18 cellular contexts compared by ENCODE assay signal in the genomic region with DNA sequence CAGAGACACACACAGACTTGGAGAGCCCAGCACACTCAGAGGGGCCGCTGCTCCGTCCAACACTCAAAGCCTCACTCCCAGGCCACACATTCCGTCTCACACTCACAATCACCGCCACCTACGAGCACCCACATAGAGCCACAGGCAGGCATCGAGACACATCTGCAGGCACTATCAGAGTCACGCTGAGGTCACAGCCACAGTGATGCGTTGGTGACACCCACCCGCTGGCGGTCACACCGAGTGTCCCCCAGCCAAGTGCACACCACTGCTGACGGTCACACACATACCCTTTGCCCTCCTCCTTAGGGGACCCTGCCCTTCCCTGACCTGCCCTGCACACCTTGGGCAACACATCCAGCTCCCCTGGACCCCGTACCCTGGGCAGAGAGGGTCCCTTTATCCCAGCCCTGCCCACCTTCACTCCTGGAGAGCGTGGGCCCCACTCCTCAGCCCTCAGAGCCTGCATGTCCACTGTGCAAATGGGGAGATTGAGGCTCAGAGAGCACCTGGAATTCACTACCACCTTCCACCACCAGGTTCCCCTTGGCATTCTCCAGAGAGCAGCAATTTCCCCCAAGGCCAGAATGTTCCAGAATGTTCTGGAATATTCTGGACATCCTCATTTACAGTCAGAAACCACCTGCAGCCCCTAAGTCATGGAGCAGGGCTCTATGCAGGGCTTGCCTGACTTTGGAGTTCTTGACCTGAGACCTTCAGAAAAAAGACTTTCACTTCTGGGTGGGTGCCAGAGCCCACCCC. TPM values are rescaled to one million over a fixed set of nuclear protein-coding genes. Genes with fewer than 3 reads are reported as not detected.
DNase-seq lines count a peak whose midpoint lies in the region; ATAC-seq, FAIRE-seq and TF ChIP-seq lines count a peak whose summit lies in the region.
"Had no signal": no experiment of that assay in that cellular context is flagged by ENCODE, and none has a peak within 500 bp of the region (broad histone marks: within the 10 kb centered on the region; RNA-seq: fewer than 3 reads in every experiment).

No MANE protein-coding gene starts in this region.

- H4K20me1 ChIP-seq in H9 (ENCODE audit: control insufficient read depth, insufficient read depth, insufficient read length) (no peaks in the 10 kb centered on the region), GM12878 (ENCODE audit: control insufficient read depth, insufficient read depth) (no peaks in the 10 kb centered on the region)

- no peak overlapping the region for H3K9ac ChIP-seq in H9 (ENCODE audit: extremely low read depth, insufficient read length, low read length)
- H3K9ac ChIP-seq in GM12878 (ENCODE audit: control insufficient read depth, insufficient read depth, low read length): no peak overlapping the region

- no peaks in the 10 kb centered on the region for H3K36me3 Mint-ChIP-seq in H9 (ENCODE audit: insufficient read depth in 1 of 3, low read depth in 3 of 3)
- H3K36me3 Mint-ChIP-seq in natural killer cell treated with Interleukin-12 subunit alpha and Interleukin-12 subunit beta and Interleukin-15 and Interleukin-18, amount 100 ng/mL, for 72 hours: no peaks in the 10 kb centered on the region
- H3K36me3 Mint-ChIP-seq: activated naive CD8-positive, alpha-beta T cell; CD8-positive, alpha-beta memory T cell had no signal

- H3K4me3 Mint-ChIP-seq in H9: no peak overlapping the region
- no peak overlapping the region for H3K4me3 Mint-ChIP-seq in natural killer cell treated with Interleukin-12 subunit alpha and Interleukin-12 subunit beta and Interleukin-15 and Interleukin-18, amount 100 ng/mL, for 72 hours
- H3K4me3 Mint-ChIP-seq: activated CD8-positive, alpha-beta T cell treated with anti-CD3 and anti-CD28 coated beads, Interleukin-2, amount 10 ng/mL, durations not matched to agents 7 days and 5 days; activated naive CD8-positive, alpha-beta T cell; CD8-positive, alpha-beta memory T cell; dendritic cell treated with granulocyte-macrophage colony-stimulating factor and Interleukin-4, amounts not matched to agents 40 ng/mL and 50 ng/mL, for 4 days; T-helper 2 cell treated with Interferon-gamma antibody and Interleukin-4, amounts not matched to agents 5 μg/mL and 100 μg/mL, for 36 hours had no signal

- H2AK5ac ChIP-seq in H9 (ENCODE audit: insufficient read length, low read length): no peak overlapping the region

- H2BK15ac ChIP-seq in H9 (ENCODE audit: low read depth, low read length): no peak overlapping the region

- no peak overlapping the region for H2BK20ac ChIP-seq in H9 (ENCODE audit: low read depth, low read length, poor library complexity, severe bottlenecking)

- ATAC-seq in GM12878 (no peak), HG02884 (IDR thresholded peaks at IDR 0.05; ENCODE audit: unreplicated experiment) (no peak)
- ATAC-seq in natural killer cell treated with Interleukin-12 subunit alpha and Interleukin-12 subunit beta and Interleukin-15 and Interleukin-18, amount 100 ng/mL, for 72 hours: peak; percentile 21 to 66
- ATAC-seq: activated CD8-positive, alpha-beta T cell treated with anti-CD3 and anti-CD28 coated beads, Interleukin-2, amount 10 ng/mL, durations not matched to agents 7 days and 5 days had no signal

- no peak overlapping the region for H4K8ac ChIP-seq in H9 (replicated peaks; ENCODE audit: insufficient read length, low read depth, low read length)

- H2BK12ac ChIP-seq in H9 (ENCODE audit: insufficient read length, low read depth, low read length): no peak overlapping the region

- BruUV-seq in GM12878 (replicated peaks; lab: Mats Ljungman, UMichigan): no TSS peak

- POLR2A ChIA-PET in GM12878 (lab: Charles Lee): no interaction called here

- no CpG with 5 or more reads among the region's 14 CpGs for WGBS in H9 (ENCODE audit: extremely low coverage, insufficient read length, low lambda C conversion rate)
- 24% methylated on average over 14 of the region's 14 CpGs for WGBS in GM12878 (ENCODE audit: insufficient coverage, insufficient replicate concordance, low lambda C conversion rate, missing lambda C conversion rate)

- DNase-seq in H9 (no peak), GM12878 (ENCODE audit: low read depth, low spot score) (no peak), G401 (ENCODE audit: low spot score) (no peak), amygdala (lab: John Stamatoyannopoulos, UW) (no peak)
- no peak for DNase-seq in natural killer cell treated with Interleukin-12 subunit alpha and Interleukin-12 subunit beta and Interleukin-15 and Interleukin-18, amount 100 ng/mL, for 72 hours (ENCODE audit: low spot score)
- DNase-seq: activated CD8-positive, alpha-beta T cell treated with anti-CD3 and anti-CD28 coated beads, Interleukin-2, amount 10 ng/mL, durations not matched to agents 7 days and 5 days; CD8-positive, alpha-beta memory T cell; NCI-H1105 treated with DMSO at 0.1 percent for 48 hours; occipital lobe; stimulated activated CD4-positive, alpha-beta T cell treated with anti-CD3 and anti-CD28 coated beads, Interleukin-15, amount 100 ng/mL, for 24 hours had no signal

- no peak overlapping the region for H3K14ac ChIP-seq in H9 (ENCODE audit: insufficient read depth, low read length)

- no peak for TF ChIP-seq EP300 in GM12878 (IDR thresholded peaks at IDR 0.05; ENCODE audit: borderline replicate concordance in 1 of 2, control insufficient read depth in 1 of 2, low read depth in 2 of 2, low read length in 2 of 2)

- no peak overlapping the region for H4K91ac ChIP-seq in H9 (ENCODE audit: insufficient read length, low read depth, low read length)

- no peaks in the 10 kb centered on the region for H3K9me3 ChIP-seq in H9 (ENCODE audit: control insufficient read depth, low read depth, low read length)
- no peaks in the 10 kb centered on the region for H3K9me3 ChIP-seq in GM12878 (replicated peaks; ENCODE audit: control insufficient read depth, insufficient read depth, low read length)

- H2AFZ ChIP-seq in H9 (ENCODE audit: low read length): no peak overlapping the region
- no peak overlapping the region for H2AFZ ChIP-seq in GM12878 (ENCODE audit: control insufficient read depth, low read depth, low read length)

- no peaks in the 10 kb centered on the region for H3K79me2 ChIP-seq in H9 (ENCODE audit: insufficient read depth, low read length)
- no peaks in the 10 kb centered on the region for H3K79me2 ChIP-seq in GM12878 (ENCODE audit: control insufficient read depth, insufficient read depth, low read length)

- no peak overlapping the region for H3K23ac ChIP-seq in H9 (ENCODE audit: insufficient read length, low read depth, low read length)

- TF ChIP-seq POLR2A in GM12878 (IDR thresholded peaks at IDR 0.05; ENCODE audit: low read depth, low read length): no peak

- TF ChIP-seq RAD21 in GM12878 (IDR thresholded peaks at IDR 0.05; ENCODE audit: insufficient read depth, low read depth, low read length): no peak

- no peak overlapping the region for H2BK5ac ChIP-seq in H9 (ENCODE audit: insufficient read length, low read length)

- H3K9me3 Mint-ChIP-seq in H9: no peaks in the 10 kb centered on the region
- no peaks in the 10 kb centered on the region for H3K9me3 Mint-ChIP-seq in natural killer cell treated with Interleukin-12 subunit alpha and Interleukin-12 subunit beta and Interleukin-15 and Interleukin-18, amount 100 ng/mL, for 72 hours
- H3K9me3 Mint-ChIP-seq: CD8-positive, alpha-beta memory T cell; dendritic cell treated with granulocyte-macrophage colony-stimulating factor and Interleukin-4, amounts not matched to agents 40 ng/mL and 50 ng/mL, for 4 days; T-helper 2 cell treated with Interferon-gamma antibody and Interleukin-4, amounts not matched to agents 5 μg/mL and 100 μg/mL, for 36 hours had no signal

- SMC1A ChIA-PET in GM12878 (lab: Charles Lee; ENCODE audit: uncharacterized antibody, unreplicated experiment): no interaction called here

- peaks cover 31% of the 10 kb centered on the region for H3K27me3 Mint-ChIP-seq in H9 (ENCODE audit: low read depth)
- no peaks in the 10 kb centered on the region for H3K27me3 Mint-ChIP-seq in natural killer cell treated with Interleukin-12 subunit alpha and Interleukin-12 subunit beta and Interleukin-15 and Interleukin-18, amount 100 ng/mL, for 72 hours
- H3K27me3 Mint-ChIP-seq: activated naive CD8-positive, alpha-beta T cell had no signal

- H3K27me3 ChIP-seq in H9 (ENCODE audit: insufficient read depth, low read length) (no peaks in the 10 kb centered on the region), GM12878 (replicated peaks in 1 of 2; ENCODE audit: control insufficient read depth in 2 of 2, insufficient read depth in 2 of 2, low read length in 1 of 2) (no peaks in the 10 kb centered on the region; a peak in 1 of 4 replicates)

- H3K4me2 ChIP-seq in H9 (ENCODE audit: insufficient read depth, insufficient read length, low read length): no peak overlapping the region
- H3K4me2 ChIP-seq in GM12878 (ENCODE audit: control insufficient read depth, insufficient read depth): no peak overlapping the region

- in situ Hi-C loops in GM12878 (cut with MboI): no loop called here
- in situ Hi-C loops in G401 (cut with HindIII; ENCODE audit: low sequenced_read_pairs): no loop called here

- TF ChIP-seq CTCF in H9 (conservative IDR thresholded peaks at IDR 0.05): peak; percentile 43; the same call in 2 of the 3 replicates
- TF ChIP-seq CTCF in GM12878 (IDR thresholded peaks at IDR 0.05 in 2 of 3, conservative IDR thresholded peaks at IDR 0.05 in 1 of 3; ENCODE audit: control insufficient read depth in 2 of 3, extremely low read depth in 1 of 3, insufficient read depth in 1 of 3, low read depth in 3 of 3, low read length in 3 of 3): no peak

- H3K27ac Mint-ChIP-seq in H9: peak overlapping the region in 1 of 3 experiments; percentile 86; a peak in 1 of 7 replicates
- H3K27ac Mint-ChIP-seq in natural killer cell treated with Interleukin-12 subunit alpha and Interleukin-12 subunit beta and Interleukin-15 and Interleukin-18, amount 100 ng/mL, for 72 hours: peak overlapping the region in 1 of 2 donors; percentile 45
- H3K27ac Mint-ChIP-seq: activated CD8-positive, alpha-beta T cell treated with anti-CD3 and anti-CD28 coated beads, Interleukin-2, amount 10 ng/mL, durations not matched to agents 7 days and 5 days; activated naive CD8-positive, alpha-beta T cell; dendritic cell treated with granulocyte-macrophage colony-stimulating factor and Interleukin-4, amounts not matched to agents 40 ng/mL and 50 ng/mL, for 4 days; T-helper 2 cell treated with Interferon-gamma antibody and Interleukin-4, amounts not matched to agents 5 μg/mL and 100 μg/mL, for 36 hours had no signal

- CTCF ChIA-PET in GM12878 (lab: Yijun Ruan, JAX): no interaction called here

- H3K4me1 ChIP-seq in H9 (ENCODE audit: insufficient read depth, low read length) (no peaks in the 10 kb centered on the region), GM12878 (ENCODE audit: control insufficient read depth, insufficient read depth, low read length) (no peaks in the 10 kb centered on the region)

- H3K56ac ChIP-seq in H9 (ENCODE audit: insufficient read length, low read depth, low read length): no peak overlapping the region

- no peak overlapping the region for H4K5ac ChIP-seq in H9 (ENCODE audit: insufficient read length, low read depth, low read length)

- H3K4me1 Mint-ChIP-seq in H9: no peaks in the 10 kb centered on the region; a peak in 1 of 4 replicates
- peaks cover 6 to 17% of the 10 kb centered on the region in 2 donors for H3K4me1 Mint-ChIP-seq in natural killer cell treated with Interleukin-12 subunit alpha and Interleukin-12 subunit beta and Interleukin-15 and Interleukin-18, amount 100 ng/mL, for 72 hours (ENCODE audit: low read depth in 2 of 2)
- H3K4me1 Mint-ChIP-seq: CD8-positive, alpha-beta memory T cell had no signal

- RAD21 ChIA-PET in GM12878 (lab: Charles Lee; ENCODE audit: unreplicated experiment): no interaction called here

- no peak overlapping the region for H3K27ac ChIP-seq in H9 (ENCODE audit: insufficient read length, low read depth, low read length)
- no peak overlapping the region for H3K27ac ChIP-seq in GM12878 (ENCODE audit: control insufficient read depth, insufficient read depth)

- no peak for FAIRE-seq in GM12878 (lab: Jason Lieb, UNC)
- FAIRE-seq: frontal cortex, RCC 7860 had no signal

- no peak overlapping the region for H3T11ph ChIP-seq in H9 (ENCODE audit: low read length)

- no peak overlapping the region for H3K18ac ChIP-seq in H9 (ENCODE audit: insufficient read length, low read depth, low read length)

- H3K23me2 ChIP-seq in H9 (ENCODE audit: insufficient read length, low read depth, low read length, poor library complexity, severe bottlenecking): no peaks in the 10 kb centered on the region

- H3K4me3 ChIP-seq in GM12878: no peak overlapping the region

- H3K4ac ChIP-seq in H9 (ENCODE audit: low read depth, low read length): no peak overlapping the region

- no peaks in the 10 kb centered on the region for H3K79me1 ChIP-seq in H9 (ENCODE audit: insufficient read depth, low read depth, low read length, poor library complexity, severe bottlenecking)

- no peak overlapping the region for H2BK120ac ChIP-seq in H9 (ENCODE audit: low read depth, low read length, poor library complexity, severe bottlenecking)

- intact Hi-C loops in GM12878 (cut with micrococcal nuclease; ENCODE audit: unreplicated experiment): no loop called here

- no peaks in the 10 kb centered on the region for H3K36me3 ChIP-seq in GM12878 (ENCODE audit: control insufficient read depth in 2 of 2, insufficient read depth in 2 of 2, low read length in 1 of 2)

RNA-seq across cellular contexts. Expression of a gene that starts 5.4 kb away (rescaled TPM):
- total RNA-seq in H9 (2021): not detected in 2 replicates
- 1.1 TPM in 2 replicates for total RNA-seq in GM12878 (2013; cell fraction: nucleolus; rRNA removed)
- not detected in 2 replicates for total RNA-seq in GM12878 (2014; rRNA removed)
- total RNA-seq in GM12878 (2014; rRNA removed; fragmentation: Illumina TruSeq; extraction: Trizol): not detected in 2 replicates
- not detected in 2 replicates for total RNA-seq in GM12878 (2021)
- not detected for polyA plus RNA-seq in GM12878 (2011; ENCODE audit: low read depth)
- not detected in 2 replicates for polyA plus RNA-seq in GM12878 (2011; rRNA removed)
- not detected in 2 replicates for polyA plus RNA-seq in GM12878 (2011; cell fraction: cytosol; rRNA removed)
- not detected in 2 replicates for polyA plus RNA-seq in GM12878 (2011; cell fraction: nucleus; rRNA removed)
- 0.07 TPM in 1 of 2 replicates, not detected in the other for polyA plus RNA-seq in GM12878 (2012)
- not detected in 2 replicates for polyA plus RNA-seq in GM12878 (2014; fragmentation: Illumina TruSeq; extraction: Trizol)
- not detected for polyA plus RNA-seq in GM12878 (2014; fragmentation: Nextera tagmentation; extraction: Ambion mirVana)
- polyA plus RNA-seq in GM12878 (2014; rRNA removed): not detected in 2 replicates
- polyA plus RNA-seq in GM12878 (2016; fragmentation: Nextera tagmentation; extraction: Ambion mirVana): not detected
- polyA minus RNA-seq in GM12878 (2011; rRNA and poly(A)+ RNA removed): not detected in 2 replicates
- not detected in 2 replicates for polyA minus RNA-seq in GM12878 (2011; cell fraction: cytosol; rRNA and poly(A)+ RNA removed)
- polyA minus RNA-seq in GM12878 (2011; cell fraction: nucleus; rRNA and poly(A)+ RNA removed): 0.12 TPM in 1 of 2 replicates, not detected in the other
- total RNA-seq in natural killer cell treated with Interleukin-12 subunit alpha and Interleukin-12 subunit beta and Interleukin-15 and Interleukin-18, amount 100 ng/mL, for 72 hours: not detected
- not detected in 2 replicates for total RNA-seq in G401 (2014; rRNA removed; shearing (Covaris generic))
- total RNA-seq: activated CD8-positive, alpha-beta T cell treated with anti-CD3 and anti-CD28 coated beads, Interleukin-2, amount 10 ng/mL, durations not matched to agents 7 days and 5 days; CD8-positive, alpha-beta memory T cell; frontal cortex; HT-29; NCI-H460; occipital lobe had no signal
- polyA plus RNA-seq: CD8-positive, alpha-beta memory T cell had no signal

RNA-seq across cellular contexts. Expression of a gene that starts 13.7 kb away (rescaled TPM):
- total RNA-seq in H9 (2021) (not detected in 2 replicates), GM12878 (2014; rRNA removed) (not detected in 2 replicates), GM12878 (2014; rRNA removed; fragmentation: Illumina TruSeq; extraction: Trizol) (not detected in 2 replicates), GM12878 (2021) (0.31 TPM in 1 of 2 replicates, not detected in the other)
- 0.33 TPM in 1 of 2 replicates, not detected in the other for total RNA-seq in GM12878 (2013; cell fraction: nucleolus; rRNA removed)
- not detected for polyA plus RNA-seq in GM12878 (2011; ENCODE audit: low read depth)
- polyA plus RNA-seq in GM12878 (2011; rRNA removed) (not detected in 2 replicates), GM12878 (2014; fragmentation: Illumina TruSeq; extraction: Trizol) (0.07 TPM in 1 of 2 replicates, not detected in the other), GM12878 (2014; fragmentation: Nextera tagmentation; extraction: Ambion mirVana) (not detected), GM12878 (2014; rRNA removed) (0.04 and 0.10 TPM in 2 replicates), GM12878 (2016; fragmentation: Nextera tagmentation; extraction: Ambion mirVana) (not detected)
- 0.16 TPM in 1 of 2 replicates, not detected in the other for polyA plus RNA-seq in GM12878 (2011; cell fraction: cytosol; rRNA removed)
- 0.34 TPM in 1 of 2 replicates, not detected in the other for polyA plus RNA-seq in GM12878 (2011; cell fraction: nucleus; rRNA removed)
- polyA plus RNA-seq in GM12878 (2012): 0.38 and 0.47 TPM in 2 replicates
- not detected in 2 replicates for polyA minus RNA-seq in GM12878 (2011; rRNA and poly(A)+ RNA removed)
- polyA minus RNA-seq in GM12878 (2011; cell fraction: cytosol; rRNA and poly(A)+ RNA removed): not detected in 2 replicates
- not detected in 2 replicates for polyA minus RNA-seq in GM12878 (2011; cell fraction: nucleus; rRNA and poly(A)+ RNA removed)
- not detected for total RNA-seq in natural killer cell treated with Interleukin-12 subunit alpha and Interleukin-12 subunit beta and Interleukin-15 and Interleukin-18, amount 100 ng/mL, for 72 hours
- total RNA-seq in G401 (2014; rRNA removed; shearing (Covaris generic)): not detected in 2 replicates
- total RNA-seq: activated CD8-positive, alpha-beta T cell treated with anti-CD3 and anti-CD28 coated beads, Interleukin-2, amount 10 ng/mL, durations not matched to agents 7 days and 5 days; CD8-positive, alpha-beta memory T cell; frontal cortex; NCI-H460; occipital lobe had no signal
- polyA plus RNA-seq: CD8-positive, alpha-beta memory T cell had no signal

RNA-seq across cellular contexts. Expression of a gene that starts 25.4 kb away (rescaled TPM):
- total RNA-seq in H9 (2021) (0.13 TPM in 1 of 2 replicates, not detected in the other), GM12878 (2014; rRNA removed) (not detected in 2 replicates), GM12878 (2014; rRNA removed; fragmentation: Illumina TruSeq; extraction: Trizol) (not detected in 2 replicates), GM12878 (2021) (not detected in 2 replicates)
- total RNA-seq in GM12878 (2013; cell fraction: nucleolus; rRNA removed): 0.39 and 0.42 TPM in 2 replicates
- polyA plus RNA-seq in GM12878 (2011; ENCODE audit: low read depth): not detected
- polyA plus RNA-seq in GM12878 (2011; rRNA removed) (not detected in 2 replicates), GM12878 (2014; fragmentation: Illumina TruSeq; extraction: Trizol) (not detected in 2 replicates), GM12878 (2014; fragmentation: Nextera tagmentation; extraction: Ambion mirVana) (not detected), GM12878 (2014; rRNA removed) (not detected in 2 replicates), GM12878 (2016; fragmentation: Nextera tagmentation; extraction: Ambion mirVana) (not detected)
- polyA plus RNA-seq in GM12878 (2011; cell fraction: cytosol; rRNA removed): not detected in 2 replicates
- polyA plus RNA-seq in GM12878 (2011; cell fraction: nucleus; rRNA removed): not detected in 2 replicates
- polyA plus RNA-seq in GM12878 (2012): not detected in 2 replicates
- not detected in 2 replicates for polyA minus RNA-seq in GM12878 (2011; rRNA and poly(A)+ RNA removed)
- polyA minus RNA-seq in GM12878 (2011; cell fraction: cytosol; rRNA and poly(A)+ RNA removed): not detected in 2 replicates
- polyA minus RNA-seq in GM12878 (2011; cell fraction: nucleus; rRNA and poly(A)+ RNA removed): not detected in 2 replicates
- total RNA-seq in natural killer cell treated with Interleukin-12 subunit alpha and Interleukin-12 subunit beta and Interleukin-15 and Interleukin-18, amount 100 ng/mL, for 72 hours: not detected
- total RNA-seq in G401 (2014; rRNA removed; shearing (Covaris generic)): not detected in 2 replicates
- total RNA-seq: CD8-positive, alpha-beta memory T cell; frontal cortex; HT-29; NCI-H460; occipital lobe had no signal
- polyA plus RNA-seq: CD8-positive, alpha-beta memory T cell had no signal

RNA-seq across cellular contexts. Expression of a gene that starts 38.7 kb away (rescaled TPM):
- total RNA-seq in H9 (2021) (282 TPM in 2 replicates), GM12878 (2014; rRNA removed) (326 and 388 TPM in 2 replicates), GM12878 (2014; rRNA removed; fragmentation: Illumina TruSeq; extraction: Trizol) (164 and 181 TPM in 2 replicates), GM12878 (2021) (306 and 309 TPM in 2 replicates)
- total RNA-seq in GM12878 (2013; cell fraction: nucleolus; rRNA removed): 35.6 and 42.7 TPM in 2 replicates
- polyA plus RNA-seq in GM12878 (2011; ENCODE audit: low read depth): 166 TPM
- polyA plus RNA-seq in GM12878 (2011; rRNA removed) (24.8 and 108 TPM in 2 replicates), GM12878 (2014; fragmentation: Illumina TruSeq; extraction: Trizol) (24.2 and 170 TPM in 2 replicates), GM12878 (2014; fragmentation: Nextera tagmentation; extraction: Ambion mirVana) (100 to 1,000 TPM; 239 to 270 TPM), GM12878 (2014; rRNA removed) (343 and 398 TPM in 2 replicates), GM12878 (2016; fragmentation: Nextera tagmentation; extraction: Ambion mirVana) (100 to 1,000 TPM; 596 to 600 TPM)
- polyA plus RNA-seq in GM12878 (2011; cell fraction: cytosol; rRNA removed): 447 and 630 TPM in 2 replicates
- 193 and 244 TPM in 2 replicates for polyA plus RNA-seq in GM12878 (2011; cell fraction: nucleus; rRNA removed)
- polyA plus RNA-seq in GM12878 (2012): 189 and 285 TPM in 2 replicates
- 22.4 and 50.2 TPM in 2 replicates for polyA minus RNA-seq in GM12878 (2011; rRNA and poly(A)+ RNA removed)
- 18.2 and 24.5 TPM in 2 replicates for polyA minus RNA-seq in GM12878 (2011; cell fraction: cytosol; rRNA and poly(A)+ RNA removed)
- 7.6 and 15.5 TPM in 2 replicates for polyA minus RNA-seq in GM12878 (2011; cell fraction: nucleus; rRNA and poly(A)+ RNA removed)
- total RNA-seq in natural killer cell treated with Interleukin-12 subunit alpha and Interleukin-12 subunit beta and Interleukin-15 and Interleukin-18, amount 100 ng/mL, for 72 hours: 100 to 1,000 TPM; 170 to 189 TPM
- total RNA-seq in G401 (2014; rRNA removed; shearing (Covaris generic)): 430 and 662 TPM in 2 replicates

RNA-seq across cellular contexts. Expression of a gene that starts 39.8 kb away (rescaled TPM):
- total RNA-seq in H9 (2021) (1.9 and 2.2 TPM in 2 replicates), GM12878 (2014; rRNA removed) (5.8 and 6.5 TPM in 2 replicates), GM12878 (2014; rRNA removed; fragmentation: Illumina TruSeq; extraction: Trizol) (2.8 and 2.9 TPM in 2 replicates), GM12878 (2021) (3.2 and 3.7 TPM in 2 replicates)
- total RNA-seq in GM12878 (2013; cell fraction: nucleolus; rRNA removed): 10.6 and 12.7 TPM in 2 replicates
- 1.4 TPM for polyA plus RNA-seq in GM12878 (2011; ENCODE audit: low read depth)
- polyA plus RNA-seq in GM12878 (2011; rRNA removed) (1.3 and 1.4 TPM in 2 replicates), GM12878 (2014; fragmentation: Illumina TruSeq; extraction: Trizol) (1.1 and 2.0 TPM in 2 replicates), GM12878 (2014; fragmentation: Nextera tagmentation; extraction: Ambion mirVana) (under 1 TPM; 0.18 to 0.27 TPM), GM12878 (2014; rRNA removed) (6.8 and 7.3 TPM in 2 replicates), GM12878 (2016; fragmentation: Nextera tagmentation; extraction: Ambion mirVana) (1 to 10 TPM; 1.5 to 1.6 TPM)
- polyA plus RNA-seq in GM12878 (2011; cell fraction: cytosol; rRNA removed): 2.6 and 3.9 TPM in 2 replicates
- polyA plus RNA-seq in GM12878 (2011; cell fraction: nucleus; rRNA removed): 5.1 and 6.5 TPM in 2 replicates
- polyA plus RNA-seq in GM12878 (2012): 2.6 and 3.0 TPM in 2 replicates
- polyA minus RNA-seq in GM12878 (2011; rRNA and poly(A)+ RNA removed): 0.59 and 1.3 TPM in 2 replicates
- polyA minus RNA-seq in GM12878 (2011; cell fraction: cytosol; rRNA and poly(A)+ RNA removed): 1.0 and 1.1 TPM in 2 replicates
- 1.2 and 2.2 TPM in 2 replicates for polyA minus RNA-seq in GM12878 (2011; cell fraction: nucleus; rRNA and poly(A)+ RNA removed)
- total RNA-seq in natural killer cell treated with Interleukin-12 subunit alpha and Interleukin-12 subunit beta and Interleukin-15 and Interleukin-18, amount 100 ng/mL, for 72 hours: 1 to 10 TPM; 4.4 to 6.7 TPM
- total RNA-seq in G401 (2014; rRNA removed; shearing (Covaris generic)): 2.2 and 2.6 TPM in 2 replicates

Comparison
In these comparisons a context has a peak if more than half of its experiments do, and no peak if none do; other contexts are left out.
1. ATAC-seq: peak in natural killer cell treated with Interleukin-12 subunit alpha and Interleukin-12 subunit beta and Interleukin-15 and Interleukin-18, amount 100 ng/mL, for 72 hours (2 of 2); none in GM12878 (single experiment) and HG02884 (single experiment).